25 cellular contexts compared by ENCODE assay signal in genomic region chr16:86477642-86478041, GRCh38. TPM values are rescaled to one million over a fixed set of nuclear protein-coding genes. Genes with fewer than 3 reads are reported as not detected.
DNase-seq lines count a peak whose midpoint lies in the region; ATAC-seq, FAIRE-seq and TF ChIP-seq lines count a peak whose summit lies in the region.
"Had no signal": no experiment of that assay in that cellular context is flagged by ENCODE, and none has a peak within 500 bp of the region (broad histone marks: within the 10 kb centered on the region; RNA-seq: fewer than 3 reads in every experiment).

No MANE protein-coding gene starts in this region.

- H3K27ac ChIP-seq in breast epithelium (no peak overlapping the region), esophagus muscularis mucosa (replicated peaks in 1 of 4) (peak overlapping the region; percentile 44 to 75 (median 60)), gastroesophageal sphincter (peak overlapping the region; percentile 21 to 65 (median 56)), mesendoderm (ENCODE audit: low read depth, low read length) (no peak overlapping the region)
- H3K27ac ChIP-seq: 22Rv1, ascending aorta, SJCRH30 had no signal

- H4K8ac ChIP-seq in mesendoderm (ENCODE audit: low read depth, low read length): no peak overlapping the region

- TF ChIP-seq EP300 in esophagus muscularis mucosa (IDR thresholded peaks at IDR 0.05) (no peak), gastroesophageal sphincter (IDR thresholded peaks at IDR 0.05) (no peak)

- 34% methylated on average over 5 of the region's 5 CpGs for WGBS in esophagus muscularis mucosa
- WGBS in gastroesophageal sphincter (ENCODE audit: low coverage in 1 of 2), 2 donors: 37% methylated on average over 2 of the region's 5 CpGs; no CpG with 5 or more reads in 1 of the 2 donors
- no CpG with 5 or more reads among the region's 5 CpGs for whole genome bisulfite sequencing in mesendoderm (ENCODE audit: extremely low coverage, insufficient coverage, low lambda C conversion rate)

- peaks cover 76% of the 10 kb centered on the region for H3K27me3 Mint-ChIP-seq in MCF 10A (ENCODE audit: insufficient read depth, unreplicated experiment)

- no peaks in the 10 kb centered on the region for H3K9me3 Mint-ChIP-seq in MCF 10A (ENCODE audit: unreplicated experiment)
- H3K9me3 Mint-ChIP-seq: activated naive CD4-positive, alpha-beta T cell treated with anti-CD3 and anti-CD28 coated beads, Interleukin-2, amount 50 U/mL, for 24 hours; CD4-positive, CD25-positive, alpha-beta regulatory T cell; stimulated activated effector memory CD8-positive, alpha-beta T cell treated with anti-CD3 and anti-CD28 coated beads, Interleukin-12 subunit alpha, Interleukin-12 subunit beta, amount 100 ng/mL, for 72 hours had no signal

- H2BK5ac ChIP-seq in mesendoderm (ENCODE audit: low read length): no peak overlapping the region

- no peak overlapping the region for H2AK5ac ChIP-seq in mesendoderm (ENCODE audit: low read length)

- no TSS peak for BruUV-seq in MCF 10A (replicated peaks; lab: Mats Ljungman, UMichigan)

- H3K4me3 Mint-ChIP-seq in MCF 10A (ENCODE audit: unreplicated experiment): no peak overlapping the region
- H3K4me3 Mint-ChIP-seq: activated naive CD4-positive, alpha-beta T cell treated with anti-CD3 and anti-CD28 coated beads, Interleukin-2, amount 50 U/mL, for 24 hours; activated T-helper 17 cell treated with anti-CD3 and anti-CD28 coated beads, Interleukin-2, amount 50 U/mL, for 72 hours; CD4-positive, CD25-positive, alpha-beta regulatory T cell; stimulated activated effector memory CD8-positive, alpha-beta T cell treated with anti-CD3 and anti-CD28 coated beads, Interleukin-12 subunit alpha, Interleukin-12 subunit beta, amount 100 ng/mL, for 72 hours had no signal

- H3K18ac ChIP-seq in mesendoderm (ENCODE audit: low read length): no peak overlapping the region

- H3K4me1 ChIP-seq in breast epithelium (no peaks in the 10 kb centered on the region), esophagus muscularis mucosa (peaks cover 13 to 48% (median 38%) of the 10 kb centered on the region in 4 donors), gastroesophageal sphincter (peaks cover 3 to 45% (median 5%) of the 10 kb centered on the region in 3 donors), mesendoderm (ENCODE audit: control insufficient read depth, low read depth, low read length) (no peaks in the 10 kb centered on the region)
- H3K4me1 ChIP-seq: ascending aorta, Peyer's patch, SJCRH30 had no signal

- H3K36me3 ChIP-seq in breast epithelium: no peaks in the 10 kb centered on the region
- H3K36me3 ChIP-seq in esophagus muscularis mucosa: peaks cover 0 to 13% (median 0%) of the 10 kb centered on the region in 4 donors
- H3K36me3 ChIP-seq in gastroesophageal sphincter: peaks cover 0 to 16% of the 10 kb centered on the region in 2 donors
- no peaks in the 10 kb centered on the region for H3K36me3 ChIP-seq in mesendoderm (ENCODE audit: control insufficient read depth, insufficient read depth, low read length)
- H3K36me3 ChIP-seq: ascending aorta, Peyer's patch, SJCRH30 had no signal

- H2BK120ac ChIP-seq in mesendoderm (ENCODE audit: low read depth, low read length): no peak overlapping the region

- H3K4me1 Mint-ChIP-seq in MCF 10A (ENCODE audit: insufficient read depth, unreplicated experiment): no peaks in the 10 kb centered on the region
- H3K4me1 Mint-ChIP-seq: activated naive CD4-positive, alpha-beta T cell treated with anti-CD3 and anti-CD28 coated beads, Interleukin-2, amount 50 U/mL, for 24 hours; activated T-helper 17 cell treated with anti-CD3 and anti-CD28 coated beads, Interleukin-2, amount 50 U/mL, for 72 hours; CD4-positive, CD25-positive, alpha-beta regulatory T cell; stimulated activated effector memory CD8-positive, alpha-beta T cell treated with anti-CD3 and anti-CD28 coated beads, Interleukin-12 subunit alpha, Interleukin-12 subunit beta, amount 100 ng/mL, for 72 hours had no signal

- H3K79me2 ChIP-seq in mesendoderm (ENCODE audit: control insufficient read depth, insufficient read depth, low read length): no peaks in the 10 kb centered on the region

- no peak overlapping the region for H3K4me3 ChIP-seq in breast epithelium
- no peak overlapping the region for H3K4me3 ChIP-seq in esophagus muscularis mucosa
- no peak overlapping the region for H3K4me3 ChIP-seq in gastroesophageal sphincter
- H3K4me3 ChIP-seq in mesendoderm (ENCODE audit: low read length): no peak overlapping the region
- H3K4me3 ChIP-seq: ascending aorta, Peyer's patch, SJCRH30 had no signal

- H3K9me3 ChIP-seq in breast epithelium (no peaks in the 10 kb centered on the region), esophagus muscularis mucosa (no peaks in the 10 kb centered on the region), gastroesophageal sphincter (peaks cover 0 to under 1% (median 0%) of the 10 kb centered on the region in 3 donors)
- H3K9me3 ChIP-seq: ascending aorta, Peyer's patch, SJCRH30 had no signal

- POLR2A ChIA-PET in MCF 10A (lab: Yijun Ruan, JAX): no interaction called here

- no peak overlapping the region for H4K5ac ChIP-seq in mesendoderm (ENCODE audit: low read length)

- no peak overlapping the region for H3K23ac ChIP-seq in mesendoderm (ENCODE audit: low read length)

- H3K79me1 ChIP-seq in mesendoderm (ENCODE audit: low read length): no peaks in the 10 kb centered on the region

- H3K36me3 Mint-ChIP-seq in MCF 10A (ENCODE audit: insufficient read depth, unreplicated experiment): no peaks in the 10 kb centered on the region
- H3K36me3 Mint-ChIP-seq: activated naive CD4-positive, alpha-beta T cell treated with anti-CD3 and anti-CD28 coated beads, Interleukin-2, amount 50 U/mL, for 24 hours; CD4-positive, CD25-positive, alpha-beta regulatory T cell; stimulated activated effector memory CD8-positive, alpha-beta T cell treated with anti-CD3 and anti-CD28 coated beads, Interleukin-12 subunit alpha, Interleukin-12 subunit beta, amount 100 ng/mL, for 72 hours had no signal

- TF ChIP-seq CTCF in MCF 10A (IDR thresholded peaks at IDR 0.05; ENCODE audit: unreplicated experiment) (no peak), breast epithelium (IDR thresholded peaks at IDR 0.05) (no peak), esophagus muscularis mucosa (IDR thresholded peaks at IDR 0.05) (no peak), gastroesophageal sphincter (IDR thresholded peaks at IDR 0.05) (no peak)

- H2BK15ac ChIP-seq in mesendoderm (replicated peaks; ENCODE audit: low read depth): no peak overlapping the region

- no peak overlapping the region for H3K4me2 ChIP-seq in mesendoderm (ENCODE audit: low read length)

- no peak for FAIRE-seq in urothelium cell line (lab: Jason Lieb, UNC)

- TF ChIP-seq POLR2A in breast epithelium (IDR thresholded peaks at IDR 0.05): no peak
- TF ChIP-seq POLR2A in esophagus muscularis mucosa (IDR thresholded peaks at IDR 0.05; ENCODE audit: low read depth): no peak
- no peak for TF ChIP-seq POLR2A in gastroesophageal sphincter (IDR thresholded peaks at IDR 0.05)

- H3K27ac Mint-ChIP-seq in MCF 10A (ENCODE audit: low read depth, unreplicated experiment): no peak overlapping the region
- H3K27ac Mint-ChIP-seq: activated naive CD4-positive, alpha-beta T cell treated with anti-CD3 and anti-CD28 coated beads, Interleukin-2, amount 50 U/mL, for 24 hours; activated T-helper 17 cell treated with anti-CD3 and anti-CD28 coated beads, Interleukin-2, amount 50 U/mL, for 72 hours; CD4-positive, CD25-positive, alpha-beta regulatory T cell; stimulated activated effector memory CD8-positive, alpha-beta T cell treated with anti-CD3 and anti-CD28 coated beads, Interleukin-12 subunit alpha, Interleukin-12 subunit beta, amount 100 ng/mL, for 72 hours had no signal

- intact Hi-C loops in MCF 10A (cut with micrococcal nuclease) (no loop called here), breast epithelium (cut with DNase I; ENCODE audit: low total_unique reads) (no loop called here), esophagus muscularis mucosa (cut with DNase I) (no loop called here)

- no peak overlapping the region for H3K4ac ChIP-seq in mesendoderm (ENCODE audit: low read depth, low read length)

- CTCF ChIA-PET in MCF 10A (lab: Yijun Ruan, JAX): interaction anchor here (0.6 to 1.1 kb wide), 3 partner anchors 42 to 644 kb away, joined by 3 to 5 read pairs (median 4); no protein-coding TSS in a partner anchor

- no peak overlapping the region for H3K9ac ChIP-seq in mesendoderm (ENCODE audit: low read length)

- DNase-seq in MCF 10A (ENCODE audit: unreplicated experiment) (peak; percentile 4), breast epithelium (ENCODE audit: low spot score in 2 of 2) (no peak), esophagus muscularis mucosa (ENCODE audit: extremely low spot score) (no peak), NCI-H69 (lab: John Stamatoyannopoulos, UW) (no peak), urothelium cell line (ENCODE audit: low spot score) (no peak), mesendoderm (no peak)
- DNase-seq: activated CD4-positive, alpha-beta T cell treated with anti-CD3 and anti-CD28 coated beads, Interleukin-2, amount 50 U/mL, for 48 hours; activated CD4-positive, CD25-positive, alpha-beta regulatory T cell; activated CD8-positive, alpha-beta memory T cell treated with anti-CD3 and anti-CD28 coated beads, Interleukin-2, amount 50 U/mL, for 48 hours; CD4-positive, CD25-positive, alpha-beta regulatory T cell; NCI-H2029 treated with DMSO at 0.1 percent for 48 hours; NCI-H2227 treated with DMSO at 0.1 percent for 48 hours; Peyer's patch; stimulated activated CD4-positive, alpha-beta T cell treated with anti-CD3 and anti-CD28 coated beads, Interleukin-4, amount 100 ng/mL, for 24 hours; substantia nigra had no signal

- H3K56ac ChIP-seq in mesendoderm (ENCODE audit: low read length): no peak overlapping the region

- peak; percentile 83 for ATAC-seq in gastroesophageal sphincter
- ATAC-seq in GM21737 (IDR thresholded peaks at IDR 0.05; ENCODE audit: unreplicated experiment): no peak
- ATAC-seq: activated T-helper 17 cell treated with anti-CD3 and anti-CD28 coated beads, Interleukin-2, amount 50 U/mL, for 72 hours; left lobe of liver; stimulated activated effector memory CD8-positive, alpha-beta T cell treated with anti-CD3 and anti-CD28 coated beads, Interleukin-12 subunit alpha, Interleukin-12 subunit beta, amount 100 ng/mL, for 72 hours had no signal

- H3K27me3 ChIP-seq in breast epithelium (peaks cover 0 to 48% of the 10 kb centered on the region in 2 donors), esophagus muscularis mucosa (no peaks in the 10 kb centered on the region), gastroesophageal sphincter (no peaks in the 10 kb centered on the region), mesendoderm (ENCODE audit: insufficient read depth, low read length, poor library complexity) (no peaks in the 10 kb centered on the region)
- H3K27me3 ChIP-seq: ascending aorta, Peyer's patch, SJCRH30 had no signal

RNA-seq across cellular contexts. Expression of gene FOXF1, which starts 32.7 kb away (rescaled TPM):
- total RNA-seq in MCF 10A (2022) (not detected in 2 replicates), breast epithelium (under 1 TPM in 2 of 3 donors, not detected in 1; 0.15 to 0.66 TPM), esophagus muscularis mucosa (10 to 100 TPM; 40.7 to 94.5 (median 69.3) TPM), gastroesophageal sphincter (10 to 100 TPM; 39.7 to 81.1 (median 59.3) TPM)
- polyA plus RNA-seq in mesendoderm (2013, experiment 1 of 2): 0.07 TPM
- 0.03 TPM for polyA plus RNA-seq in mesendoderm (2013, experiment 2 of 2)
- total RNA-seq: activated T-helper 17 cell treated with anti-CD3 and anti-CD28 coated beads, Interleukin-2, amount 50 U/mL, for 72 hours; CD4-positive, CD25-positive, alpha-beta regulatory T cell; H7 had no signal
- polyA plus RNA-seq: CD4-positive, CD25-positive, alpha-beta regulatory T cell had no signal

Comparison
In these comparisons a context has a peak if more than half of its experiments do, and no peak if none do; other contexts are left out.
1. H3K27ac ChIP-seq: peak in esophagus muscularis mucosa (4 of 4) and gastroesophageal sphincter (4 of 4); none in breast epithelium (0 of 2) and mesendoderm (single experiment).
2. RNA of gene FOXF1, which starts 32.7 kb away (total RNA-seq): 40.7 to 94.5 TPM in esophagus muscularis mucosa and 39.7 to 81.1 TPM in gastroesophageal sphincter; 0.15 to 0.66 TPM in breast epithelium and not detected in MCF 10A; every median in the first group is over 10 times any median in the second.